In genomic region chr21:14271053-14271452, GRCh38 we compare ENCODE assay signal across 1 cellular context.
A peak's percentile ranks its signal among the peaks of the same experiment; 100 is the strongest.
TF ChIP-seq lines count a peak whose summit lies in the region.

No MANE protein-coding gene starts in this region.

TF ChIP-seq in K562, 482 proteins besides CTCF, POLR2A, EP300 and RAD21 (continued from another document and continues in another):
- TF ChIP-seq ZNF609 (CRISPR knock-in tag; IDR thresholded peaks at IDR 0.05; ENCODE audit: borderline replicate concordance) (no peak), HES1 (IDR thresholded peaks at IDR 0.05; ENCODE audit: low read depth) (no peak), EHMT2 (IDR thresholded peaks at IDR 0.05) (no peak), ZFP91 (CRISPR knock-in tag; IDR thresholded peaks at IDR 0.05) (no peak), HINFP (tag; conservative IDR thresholded peaks at IDR 0.05; ENCODE audit: low read depth) (no peak), ZNF778 (CRISPR knock-in tag; IDR thresholded peaks at IDR 0.05) (no peak), KHSRP (IDR thresholded peaks at IDR 0.05) (no peak), ZNF407 (IDR thresholded peaks at IDR 0.05; ENCODE audit: low read depth) (no peak), ZSCAN32 (CRISPR knock-in tag; IDR thresholded peaks at IDR 0.05) (no peak), ZNF780A (CRISPR knock-in tag; IDR thresholded peaks at IDR 0.05) (no peak), ARID1B (IDR thresholded peaks at IDR 0.05) (peak; percentile 91), OTX1 (CRISPR knock-in tag; IDR thresholded peaks at IDR 0.05) (no peak), COPS2 (conservative IDR thresholded peaks at IDR 0.05) (no peak), SNIP1 (IDR thresholded peaks at IDR 0.05; ENCODE audit: low read depth) (no peak), MED1 (CRISPR knock-in tag; IDR thresholded peaks at IDR 0.05; ENCODE audit: borderline replicate concordance) (no peak), NBN (IDR thresholded peaks at IDR 0.05; ENCODE audit: low read depth) (no peak), MXD1 (CRISPR knock-in tag; IDR thresholded peaks at IDR 0.05; ENCODE audit: borderline replicate concordance, poor library complexity, severe bottlenecking) (no peak), SRSF1 (IDR thresholded peaks at IDR 0.05; ENCODE audit: low read depth, low read length) (no peak), RREB1 (CRISPR knock-in tag; IDR thresholded peaks at IDR 0.05) (no peak), SRF (CRISPR knock-in tag; IDR thresholded peaks at IDR 0.05) (no peak), GTF2B (IDR thresholded peaks at IDR 0.05; ENCODE audit: extremely low read depth, insufficient read length) (no peak), CHD4 (IDR thresholded peaks at IDR 0.05; ENCODE audit: insufficient read depth, insufficient replicate concordance, low read depth, low read length, poor library complexity, severe bottlenecking) (no peak), CTBP1 (IDR thresholded peaks at IDR 0.05; ENCODE audit: borderline replicate concordance) (peak; percentile 67; the same call in 1 of the 2 replicates), FOXK2 (conservative IDR thresholded peaks at IDR 0.05 in 1 of 2, IDR thresholded peaks at IDR 0.05 in 1 of 2; ENCODE audit: low read depth in 2 of 2) (no peak), DPF2 (IDR thresholded peaks at IDR 0.05) (peak; percentile 81), ZC3H8 (IDR thresholded peaks at IDR 0.05) (no peak), PRPF4 (IDR thresholded peaks at IDR 0.05; ENCODE audit: insufficient read depth, low read depth, low read length, poor library complexity, severe bottlenecking) (no peak), SIX5 (IDR thresholded peaks at IDR 0.05; ENCODE audit: borderline replicate concordance in 1 of 2, insufficient read depth in 1 of 2, low read depth in 1 of 2, low read length in 2 of 2) (no peak), ZNF830 (CRISPR knock-in tag; IDR thresholded peaks at IDR 0.05) (no peak), MTF1 (CRISPR knock-in tag; IDR thresholded peaks at IDR 0.05; ENCODE audit: borderline replicate concordance) (no peak), ZNF239 (CRISPR knock-in tag; IDR thresholded peaks at IDR 0.05) (no peak), CBX2 (IDR thresholded peaks at IDR 0.05; ENCODE audit: insufficient read depth, low read length, poor library complexity, severe bottlenecking) (no peak), LARP7 (IDR thresholded peaks at IDR 0.05) (no peak)
